Comparison of ENCODE assay signal across 18 cellular contexts in the genomic region with DNA sequence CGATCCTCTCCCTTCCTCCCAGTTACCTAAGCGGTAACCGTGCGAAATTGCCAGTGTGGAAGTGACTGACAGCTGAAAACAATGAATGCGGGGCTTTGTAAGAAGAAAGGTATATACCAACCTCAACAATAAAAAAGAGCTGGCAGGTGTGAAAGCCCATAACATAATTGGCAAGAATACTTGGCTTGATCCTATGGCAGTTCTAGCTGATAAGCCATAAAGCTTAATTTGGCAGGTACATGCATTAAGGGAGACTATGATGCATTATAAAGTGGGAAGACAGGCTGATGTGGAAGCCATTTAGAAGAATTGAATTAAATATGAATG.
DNase-seq lines count a peak whose midpoint lies in the region; ATAC-seq and TF ChIP-seq lines count a peak whose summit lies in the region.
"Had no signal": no experiment of that assay in that cellular context is flagged by ENCODE, and none has a peak within 500 bp of the region (broad histone marks: within the 10 kb centered on the region; RNA-seq: fewer than 3 reads in every experiment).

No MANE protein-coding gene starts in this region.

- no peaks in the 10 kb centered on the region for H3K9me3 Mint-ChIP-seq in activated CD8-positive, alpha-beta memory T cell treated with anti-CD3 and anti-CD28 coated beads, Interleukin-2, amount 10 ng/mL, durations not matched to agents 7 days and 5 days (ENCODE audit: low read depth)
- H3K9me3 Mint-ChIP-seq in brain = no peaks in the 10 kb centered on the region
- H3K9me3 Mint-ChIP-seq in Calu3 (ENCODE audit: low read depth, unreplicated experiment) = no peaks in the 10 kb centered on the region
- H3K9me3 Mint-ChIP-seq: CD4-positive, CD25-positive, alpha-beta regulatory T cell; GM23338; H9 had no signal

- no peaks in the 10 kb centered on the region for H3K27me3 Mint-ChIP-seq in activated CD8-positive, alpha-beta memory T cell treated with anti-CD3 and anti-CD28 coated beads, Interleukin-2, amount 10 ng/mL, durations not matched to agents 7 days and 5 days
- H3K27me3 Mint-ChIP-seq in brain (no peaks in the 10 kb centered on the region), Calu3 (ENCODE audit: unreplicated experiment) (no peaks in the 10 kb centered on the region)
- H3K27me3 Mint-ChIP-seq: CD4-positive, CD25-positive, alpha-beta regulatory T cell had no signal

- no TSS peak for BruUV-seq in Calu3 (replicated peaks; lab: Mats Ljungman, UMichigan)

- H3K4me3 Mint-ChIP-seq in activated CD8-positive, alpha-beta memory T cell treated with anti-CD3 and anti-CD28 coated beads, Interleukin-2, amount 10 ng/mL, durations not matched to agents 7 days and 5 days = no peak overlapping the region
- H3K4me3 Mint-ChIP-seq in brain (no peak overlapping the region), Calu3 (ENCODE audit: low read depth, unreplicated experiment) (no peak overlapping the region)
- H3K4me3 Mint-ChIP-seq: CD4-positive, CD25-positive, alpha-beta regulatory T cell; GM23338; H9 had no signal

- no peak for ATAC-seq in activated CD8-positive, alpha-beta memory T cell treated with anti-CD3 and anti-CD28 coated beads, Interleukin-2, amount 10 ng/mL, durations not matched to agents 7 days and 5 days
- ATAC-seq: GM12878, Panc1 had no signal

- peaks cover 2% of the 10 kb centered on the region for H3K4me1 Mint-ChIP-seq in activated CD8-positive, alpha-beta memory T cell treated with anti-CD3 and anti-CD28 coated beads, Interleukin-2, amount 10 ng/mL, durations not matched to agents 7 days and 5 days
- H3K4me1 Mint-ChIP-seq in brain = peaks cover 47% of the 10 kb centered on the region
- H3K4me1 Mint-ChIP-seq in Calu3 (ENCODE audit: low read depth, unreplicated experiment) = no peaks in the 10 kb centered on the region

- no peak overlapping the region for H3K27ac Mint-ChIP-seq in activated CD8-positive, alpha-beta memory T cell treated with anti-CD3 and anti-CD28 coated beads, Interleukin-2, amount 10 ng/mL, durations not matched to agents 7 days and 5 days
- H3K27ac Mint-ChIP-seq in brain = peak overlapping the region in 3 of 5 experiments; percentile 25 to 66 (median 33)
- no peak overlapping the region for H3K27ac Mint-ChIP-seq in Calu3 (ENCODE audit: unreplicated experiment)

- TF ChIP-seq CTCF in brain (conservative IDR thresholded peaks at IDR 0.05) (no peak), Calu3 (IDR thresholded peaks at IDR 0.05; ENCODE audit: unreplicated experiment) (no peak)

- DNase-seq in NCI-H1417 treated with DMSO at 0.1 percent for 48 hours (lab: John Stamatoyannopoulos, UW) = peak; percentile 70
- DNase-seq in NCI-H1417 (lab: John Stamatoyannopoulos, UW) = no peak
- DNase-seq in activated CD8-positive, alpha-beta memory T cell treated with anti-CD3 and anti-CD28 coated beads, Interleukin-2, amount 10 ng/mL, durations not matched to agents 7 days and 5 days = peak; percentile 35
- DNase-seq in activated CD8-positive, alpha-beta memory T cell treated with anti-CD3 and anti-CD28 coated beads, Interleukin-2, amount 50 U/mL, for 48 hours = no peak
- no peak for DNase-seq in NCI-H1694 treated with DMSO at 0.1 percent for 48 hours (lab: John Stamatoyannopoulos, UW)
- no peak for DNase-seq in activated CD4-positive, alpha-beta T cell treated with anti-CD3 and anti-CD28 coated beads, Interleukin-2, amount 50 U/mL, for 48 hours
- DNase-seq in Calu3 = no peak
- DNase-seq: 8988T; ACHN; CD4-positive, CD25-positive, alpha-beta regulatory T cell; EL; GDM1; H9; NCI-H526 treated with DMSO at 0.1 percent for 48 hours had no signal

- peaks cover 23% of the 10 kb centered on the region for H3K36me3 Mint-ChIP-seq in activated CD8-positive, alpha-beta memory T cell treated with anti-CD3 and anti-CD28 coated beads, Interleukin-2, amount 10 ng/mL, durations not matched to agents 7 days and 5 days
- H3K36me3 Mint-ChIP-seq in brain = no peaks in the 10 kb centered on the region
- H3K36me3 Mint-ChIP-seq in Calu3 (ENCODE audit: insufficient read depth, unreplicated experiment) = no peaks in the 10 kb centered on the region

- intact Hi-C loops in Calu3 (cut with micrococcal nuclease; ENCODE audit: unreplicated experiment) = no loop called here

- CTCF ChIA-PET in activated CD8-positive, alpha-beta memory T cell treated with anti-CD3 and anti-CD28 coated beads, Interleukin-2, amount 10 ng/mL, durations not matched to agents 7 days and 5 days (lab: Charles Lee) = interaction anchor here (1.3 kb wide), 1 partner anchor 13 kb away, joined by 4 read pairs; no protein-coding TSS in a partner anchor
- CTCF ChIA-PET in Calu3 (lab: Charles Lee) = interaction anchor here (2.7 kb wide), 1 partner anchor 381 kb away, joined by 16 read pairs; no protein-coding TSS in a partner anchor

Comparison
In these comparisons a context has a peak if more than half of its experiments do, and no peak if none do; other contexts are left out.
1. DNase-seq: peak in NCI-H1417 treated with DMSO at 0.1 percent for 48 hours (single experiment) and activated CD8-positive, alpha-beta memory T cell treated with anti-CD3 and anti-CD28 coated beads, Interleukin-2, amount 10 ng/mL, durations not matched to agents 7 days and 5 days (single experiment); none in NCI-H1417 (0 of 3), activated CD8-positive, alpha-beta memory T cell treated with anti-CD3 and anti-CD28 coated beads, Interleukin-2, amount 50 U/mL, for 48 hours (single experiment), NCI-H1694 treated with DMSO at 0.1 percent for 48 hours (single experiment), activated CD4-positive, alpha-beta T cell treated with anti-CD3 and anti-CD28 coated beads, Interleukin-2, amount 50 U/mL, for 48 hours (0 of 2) and Calu3 (single experiment).
2. H3K27ac Mint-ChIP-seq: peak in brain (3 of 5); none in activated CD8-positive, alpha-beta memory T cell treated with anti-CD3 and anti-CD28 coated beads, Interleukin-2, amount 10 ng/mL, durations not matched to agents 7 days and 5 days (single experiment) and Calu3 (single experiment).